ENCODE assay signal across 17 cellular contexts in the genomic region with DNA sequence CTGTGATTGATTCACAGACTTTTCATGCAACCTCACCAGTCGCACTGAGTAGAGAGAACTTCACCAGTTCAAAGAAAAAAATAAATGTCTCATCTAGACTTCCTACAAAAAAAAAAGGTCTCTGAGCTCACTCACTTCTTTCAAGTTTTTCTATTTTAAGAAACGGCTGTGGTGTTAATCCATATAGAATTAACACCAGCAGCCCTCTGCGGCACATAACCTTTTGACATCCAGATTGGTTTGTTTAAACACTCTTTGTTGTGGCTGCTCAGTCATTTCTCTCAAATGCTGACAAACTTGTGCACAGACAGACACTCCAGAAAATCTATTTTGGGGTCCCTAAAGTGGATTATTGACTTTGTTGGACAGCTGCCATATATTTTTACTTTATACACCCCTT.
DNase-seq lines count a peak whose midpoint lies in the region; ATAC-seq, FAIRE-seq and TF ChIP-seq lines count a peak whose summit lies in the region.
"Had no signal": no experiment of that assay in that cellular context is flagged by ENCODE, and none has a peak within 500 bp of the region (broad histone marks: within the 10 kb centered on the region; RNA-seq: fewer than 3 reads in every experiment).

No MANE protein-coding gene starts in this region.

- H3K4me3 ChIP-seq in cardiac muscle cell (no peak overlapping the region), right cardiac atrium (ENCODE audit: low read length) (no peak overlapping the region), astrocyte (ENCODE audit: insufficient read depth, low read depth, low read length) (no peak overlapping the region), neural progenitor cell (no peak overlapping the region), smooth muscle cell (no peak overlapping the region)

- no peaks in the 10 kb centered on the region for H3K27me3 Mint-ChIP-seq in astrocyte (ENCODE audit: low read depth, unreplicated experiment)
- no peaks in the 10 kb centered on the region for H3K27me3 Mint-ChIP-seq in neural progenitor cell (ENCODE audit: insufficient read depth, low read depth)
- H3K27me3 Mint-ChIP-seq: CD4-positive, CD25-positive, alpha-beta regulatory T cell had no signal

- H4K20me1 ChIP-seq in astrocyte (ENCODE audit: insufficient read depth, low read length) = no peaks in the 10 kb centered on the region
- no peaks in the 10 kb centered on the region for H4K20me1 ChIP-seq in neural progenitor cell (ENCODE audit: low read depth)
- H4K20me1 ChIP-seq in smooth muscle cell (ENCODE audit: low read depth) = no peaks in the 10 kb centered on the region

- H3K27ac ChIP-seq in cardiac muscle cell (peak overlapping the region; percentile 36), right cardiac atrium (ENCODE audit: low read length) (no peak overlapping the region), astrocyte (ENCODE audit: low read depth, low read length) (no peak overlapping the region), neural progenitor cell (no peak overlapping the region), smooth muscle cell (ENCODE audit: low read depth) (no peak overlapping the region)
- H3K27ac ChIP-seq: 22Rv1 had no signal

- H3K4me3 Mint-ChIP-seq in astrocyte (ENCODE audit: unreplicated experiment) = no peak overlapping the region
- no peak overlapping the region for H3K4me3 Mint-ChIP-seq in neural progenitor cell
- H3K4me3 Mint-ChIP-seq: CD4-positive, CD25-positive, alpha-beta regulatory T cell; HFFc6 had no signal

- H3K36me3 Mint-ChIP-seq in astrocyte (ENCODE audit: low read depth, unreplicated experiment) (no peaks in the 10 kb centered on the region), neural progenitor cell (no peaks in the 10 kb centered on the region)
- H3K36me3 Mint-ChIP-seq: CD4-positive, CD25-positive, alpha-beta regulatory T cell had no signal

- H3K9me3 Mint-ChIP-seq in astrocyte (ENCODE audit: unreplicated experiment) = no peaks in the 10 kb centered on the region
- no peaks in the 10 kb centered on the region for H3K9me3 Mint-ChIP-seq in neural progenitor cell
- H3K9me3 Mint-ChIP-seq: HFFc6 had no signal

- intact Hi-C loops in right cardiac atrium (cut with DNase I) = no loop called here

- H3K36me3 ChIP-seq in cardiac muscle cell (no peaks in the 10 kb centered on the region), astrocyte (ENCODE audit: insufficient read depth, low read length) (no peaks in the 10 kb centered on the region), neural progenitor cell (no peaks in the 10 kb centered on the region), smooth muscle cell (ENCODE audit: low read depth) (no peaks in the 10 kb centered on the region)

- H3K9me3 ChIP-seq in cardiac muscle cell (ENCODE audit: low read depth) = no peaks in the 10 kb centered on the region
- no peaks in the 10 kb centered on the region for H3K9me3 ChIP-seq in right cardiac atrium (ENCODE audit: control insufficient read depth, low read length)
- no peaks in the 10 kb centered on the region for H3K9me3 ChIP-seq in astrocyte (ENCODE audit: insufficient read depth, low read depth, low read length)
- no peaks in the 10 kb centered on the region for H3K9me3 ChIP-seq in neural progenitor cell (ENCODE audit: low read depth)
- no peaks in the 10 kb centered on the region for H3K9me3 ChIP-seq in smooth muscle cell (replicated peaks; ENCODE audit: low read depth)

- H3K79me2 ChIP-seq in astrocyte (ENCODE audit: insufficient read depth, low read length) (no peaks in the 10 kb centered on the region), neural progenitor cell (ENCODE audit: low read depth) (no peaks in the 10 kb centered on the region), smooth muscle cell (ENCODE audit: low read depth) (no peaks in the 10 kb centered on the region)

- peak overlapping the region; percentile 54 for H3K27ac Mint-ChIP-seq in astrocyte (ENCODE audit: unreplicated experiment)
- H3K27ac Mint-ChIP-seq in neural progenitor cell = peak overlapping the region; percentile 92
- H3K27ac Mint-ChIP-seq: CD4-positive, CD25-positive, alpha-beta regulatory T cell; HFFc6 had no signal

- H3F3A ChIP-seq in neural progenitor cell (ENCODE audit: low read depth) = no peaks in the 10 kb centered on the region
- H3F3A ChIP-seq in smooth muscle cell (ENCODE audit: low read depth) = no peaks in the 10 kb centered on the region

- peaks cover 20% of the 10 kb centered on the region for H3K4me1 ChIP-seq in cardiac muscle cell (ENCODE audit: low read depth)
- no peaks in the 10 kb centered on the region for H3K4me1 ChIP-seq in right cardiac atrium (ENCODE audit: control insufficient read depth, insufficient read depth, low read length)
- peaks cover 7% of the 10 kb centered on the region for H3K4me1 ChIP-seq in astrocyte (ENCODE audit: insufficient read depth, low read length)
- no peaks in the 10 kb centered on the region for H3K4me1 ChIP-seq in neural progenitor cell
- peaks cover 5% of the 10 kb centered on the region for H3K4me1 ChIP-seq in smooth muscle cell (ENCODE audit: low read depth)

- no peak for ATAC-seq in right cardiac atrium
- ATAC-seq in HG03469 (IDR thresholded peaks at IDR 0.05; ENCODE audit: unreplicated experiment) = no peak

- H3K27me3 ChIP-seq in cardiac muscle cell (no peaks in the 10 kb centered on the region), right cardiac atrium (ENCODE audit: control insufficient read depth, insufficient read depth) (no peaks in the 10 kb centered on the region), astrocyte (ENCODE audit: insufficient read depth, low read length) (no peaks in the 10 kb centered on the region), neural progenitor cell (no peaks in the 10 kb centered on the region), smooth muscle cell (ENCODE audit: low read depth) (no peaks in the 10 kb centered on the region)

- 70% methylated on average over 3 of the region's 3 CpGs for WGBS in right cardiac atrium
- 4% methylated on average over 3 of the region's 3 CpGs for WGBS in smooth muscle cell (ENCODE audit: low lambda C conversion rate)

- H2AFZ ChIP-seq in astrocyte (ENCODE audit: low read depth, low read length) (no peak overlapping the region), neural progenitor cell (replicated peaks) (no peak overlapping the region), smooth muscle cell (ENCODE audit: low read depth) (no peak overlapping the region)

- H3K4me1 Mint-ChIP-seq in astrocyte (ENCODE audit: low read depth, unreplicated experiment) = peaks cover 28% of the 10 kb centered on the region
- peaks cover 40% of the 10 kb centered on the region for H3K4me1 Mint-ChIP-seq in neural progenitor cell
- H3K4me1 Mint-ChIP-seq: CD4-positive, CD25-positive, alpha-beta regulatory T cell had no signal

- DNase-seq in cardiac muscle cell (ENCODE audit: low read depth in 1 of 2, low spot score in 1 of 2) (no peak), right cardiac atrium (no peak), astrocyte (ENCODE audit: low read depth) (peak; percentile 32), neural progenitor cell (ENCODE audit: low spot score) (no peak), smooth muscle cell (lab: John Stamatoyannopoulos, UW; ENCODE audit: unreplicated experiment) (no peak), NCI-H1092 treated with DMSO at 0.1 percent for 48 hours (lab: John Stamatoyannopoulos, UW) (no peak), KBM-7 (no peak)
- DNase-seq: Calu3; CD4-positive, CD25-positive, alpha-beta regulatory T cell; DMS 273 treated with DMSO at 0.1 percent for 48 hours; HCEC 1CT; HFFc6; IMR-90 had no signal

- FAIRE-seq in astrocyte (lab: Jason Lieb, UNC) = no peak
- FAIRE-seq: GM12891, GM19239 had no signal

- H3K4me2 ChIP-seq in astrocyte (ENCODE audit: low read length) (peak overlapping the region; percentile 2), neural progenitor cell (no peak overlapping the region), smooth muscle cell (peak overlapping the region; percentile 48)

- no peak for TF ChIP-seq CTCF in cardiac muscle cell (IDR thresholded peaks at IDR 0.05; ENCODE audit: low read depth, low read length)
- no peak for TF ChIP-seq CTCF in astrocyte (IDR thresholded peaks at IDR 0.05; ENCODE audit: insufficient read depth, low read depth, low read length)
- no peak for TF ChIP-seq CTCF in neural progenitor cell (IDR thresholded peaks at IDR 0.05)
- TF ChIP-seq CTCF in smooth muscle cell (IDR thresholded peaks at IDR 0.05; ENCODE audit: borderline replicate concordance, insufficient read depth, poor library complexity, severe bottlenecking) = no peak

- in situ Hi-C loops in KBM-7 (cut with MboI; ENCODE audit: low pct_unique_long_range_greater_than_20kb, low sequenced_read_pairs) = no loop called here

- H3K9ac ChIP-seq in astrocyte (ENCODE audit: low read length) (no peak overlapping the region), neural progenitor cell (no peak overlapping the region), smooth muscle cell (ENCODE audit: low read depth) (no peak overlapping the region)
